In genomic region chr1:14945132-14946010, GRCh38 we compare ENCODE assay signal across 8 cellular contexts.
DNase-seq lines count a peak whose midpoint lies in the region; ATAC-seq, FAIRE-seq and TF ChIP-seq lines count a peak whose summit lies in the region.
"Had no signal": no experiment of that assay in that cellular context is flagged by ENCODE, and none has a peak within 500 bp of the region (broad histone marks: within the 10 kb centered on the region; RNA-seq: fewer than 3 reads in every experiment).

No MANE protein-coding gene starts in this region.

- CTCF ChIA-PET in PC-9 (lab: Charles Lee): interaction anchor here (0.6 kb wide), 1 partner anchor 75 kb away, joined by 3 read pairs; no protein-coding TSS in a partner anchor

- peak; percentile 44 to 46 for DNase-seq in PC-9
- DNase-seq in uterus: peak; percentile 57 to 76
- DNase-seq in GM12892 (ENCODE audit: insufficient read length): no peak
- DNase-seq in T1000 (lab: John Stamatoyannopoulos, UW): no peak
- DNase-seq: GOT3 had no signal

- no TSS peak for BruUV-seq in PC-9 (replicated peaks; lab: Mats Ljungman, UMichigan)

- no peak overlapping the region for H3K9ac ChIP-seq in muscle layer of colon (ENCODE audit: low read length)

- H3K9me2 ChIP-seq in PC-9 (ENCODE audit: insufficient read depth): no peaks in the 10 kb centered on the region

- TF ChIP-seq POLR2A in uterus (IDR thresholded peaks at IDR 0.05) (no peak), GM12892 (IDR thresholded peaks at IDR 0.05; ENCODE audit: low read depth, low read length) (no peak)

- TF ChIP-seq CTCF in PC-9 (conservative IDR thresholded peaks at IDR 0.05) (no peak), uterus (IDR thresholded peaks at IDR 0.05) (no peak)

- H3K4me1 ChIP-seq in PC-9 (replicated peaks; ENCODE audit: insufficient read depth) (no peaks in the 10 kb centered on the region), muscle layer of colon (ENCODE audit: insufficient read depth, low read length) (peaks cover 25% of the 10 kb centered on the region), uterus (peaks cover 0 to 13% of the 10 kb centered on the region in 2 donors)

- no peak overlapping the region for H3K4me2 ChIP-seq in PC-9

- H2AFZ ChIP-seq in PC-9: no peak overlapping the region

- FAIRE-seq in GM12892 (lab: Jason Lieb, UNC): no peak

- intact Hi-C loops in PC-9 (cut with micrococcal nuclease; ENCODE audit: unreplicated experiment): no loop called here
- intact Hi-C loops in uterus (cut with DNase I; ENCODE audit: low total_unique reads): no loop called here

- H3K27ac ChIP-seq in PC-9 (peak overlapping the region; percentile 39; the same call in 1 of the 2 replicates), muscle layer of colon (ENCODE audit: low read depth, low read length) (peak overlapping the region; percentile 87), uterus (peak overlapping the region; percentile 75 to 83)

- no peaks in the 10 kb centered on the region for H3K27me3 ChIP-seq in PC-9 (ENCODE audit: insufficient read depth, low read depth)
- H3K27me3 ChIP-seq in muscle layer of colon (ENCODE audit: control insufficient read depth in 1 of 2, insufficient read depth in 2 of 2, low read length in 2 of 2): no peaks in the 10 kb centered on the region
- no peaks in the 10 kb centered on the region for H3K27me3 ChIP-seq in uterus

- H4K20me1 ChIP-seq in PC-9 (ENCODE audit: insufficient read depth): no peaks in the 10 kb centered on the region

- no peaks in the 10 kb centered on the region for H3F3A ChIP-seq in PC-9 (ENCODE audit: insufficient read depth, low read depth)

- H3K36me3 ChIP-seq in PC-9 (ENCODE audit: low read depth): no peaks in the 10 kb centered on the region
- H3K36me3 ChIP-seq in muscle layer of colon (ENCODE audit: insufficient read depth, low read length): no peaks in the 10 kb centered on the region
- H3K36me3 ChIP-seq in uterus: no peaks in the 10 kb centered on the region

- ATAC-seq in esophagus mucosa: peak; percentile 7
- ATAC-seq in GM18870 (IDR thresholded peaks at IDR 0.05; ENCODE audit: unreplicated experiment): no peak

- H3K4me3 ChIP-seq in PC-9 (no peak overlapping the region), muscle layer of colon (ENCODE audit: low read depth in 1 of 2, low read length in 2 of 2) (peak overlapping the region in 1 of 2 donors; percentile 37), uterus (peak overlapping the region in 1 of 2 donors; percentile 25)

- no peaks in the 10 kb centered on the region for H3K79me2 ChIP-seq in PC-9 (ENCODE audit: low read depth)

- POLR2A ChIA-PET in PC-9 (lab: Charles Lee; ENCODE audit: unreplicated experiment): interaction anchor here (0.6 to 0.7 kb wide), 2 partner anchors 8 to 819 kb away, joined by 5 to 6 read pairs; no protein-coding TSS in a partner anchor

- H3K9me3 ChIP-seq in PC-9 (ENCODE audit: insufficient read depth, low read depth) (no peaks in the 10 kb centered on the region), muscle layer of colon (ENCODE audit: low read length) (no peaks in the 10 kb centered on the region), uterus (no peaks in the 10 kb centered on the region)

Comparison
In these comparisons a context has a peak if more than half of its experiments do, and no peak if none do; other contexts are left out.
1. DNase-seq: peak in PC-9 (2 of 2) and uterus (2 of 2); none in GM12892 (single experiment) and T1000 (single experiment).
2. Peak in every context shown above with its lines, with median percentiles within 50 percentile points of each other: H3K27ac ChIP-seq.